10 cellular contexts compared by ENCODE assay signal in genomic region chr1:234683856-234684632, GRCh38.
DNase-seq lines count a peak whose midpoint lies in the region; ATAC-seq and TF ChIP-seq lines count a peak whose summit lies in the region.
"Had no signal": no experiment of that assay in that cellular context is flagged by ENCODE, and none has a peak within 500 bp of the region (broad histone marks: within the 10 kb centered on the region; RNA-seq: fewer than 3 reads in every experiment).

No MANE protein-coding gene starts in this region.

- intact Hi-C loops in prostate gland (cut with DNase I) = no loop called here

- TF ChIP-seq POLR2A in prostate gland (IDR thresholded peaks at IDR 0.05) = no peak

- H3K4me1 Mint-ChIP-seq in activated T-cell treated with anti-CD3 and anti-CD28 coated beads, Interleukin-2, amount 50 U/mL, for 24 hours (ENCODE audit: low read depth) = no peaks in the 10 kb centered on the region
- H3K4me1 Mint-ChIP-seq in activated T-cell treated with anti-CD3 and anti-CD28 coated beads, Interleukin-2, amount 50 U/mL, for 4 hours (ENCODE audit: low read depth) = no peaks in the 10 kb centered on the region
- H3K4me1 Mint-ChIP-seq: memory B cell had no signal

- no peaks in the 10 kb centered on the region for H3K36me3 Mint-ChIP-seq in activated T-cell treated with anti-CD3 and anti-CD28 coated beads, Interleukin-2, amount 50 U/mL, for 24 hours (ENCODE audit: low read depth)
- H3K36me3 Mint-ChIP-seq in activated T-cell treated with anti-CD3 and anti-CD28 coated beads, Interleukin-2, amount 50 U/mL, for 4 hours (ENCODE audit: insufficient read depth) = peaks cover 3% of the 10 kb centered on the region

- H3K4me3 Mint-ChIP-seq in activated T-cell treated with anti-CD3 and anti-CD28 coated beads, Interleukin-2, amount 50 U/mL, for 24 hours = no peak overlapping the region
- H3K4me3 Mint-ChIP-seq in activated T-cell treated with anti-CD3 and anti-CD28 coated beads, Interleukin-2, amount 50 U/mL, for 4 hours = no peak overlapping the region
- H3K4me3 Mint-ChIP-seq: memory B cell; T-helper 1 cell treated with Interleukin-12 subunit alpha and Interleukin-12 subunit beta and Interleukin-4 antibody, amounts not matched to agents 30 μg/mL and 1 μg/mL, for 36 hours had no signal

- H3K27me3 ChIP-seq in RWPE2 (ENCODE audit: insufficient read depth, poor library complexity, severe bottlenecking) = no peaks in the 10 kb centered on the region
- H3K27me3 ChIP-seq in prostate gland (replicated peaks; ENCODE audit: insufficient read depth) = no peaks in the 10 kb centered on the region

- WGBS in prostate gland = 42% methylated on average over 10 of the region's 10 CpGs

- peak; percentile 28 for DNase-seq in ELF-1 (ENCODE audit: low read depth, low spot score)
- DNase-seq in RWPE2 (ENCODE audit: low spot score) = no peak
- peak; percentile 83 to 93 for DNase-seq in foreskin fibroblast
- peak; percentile 57 for DNase-seq in prostate gland (ENCODE audit: low spot score)
- no peak for DNase-seq in activated T-cell treated with anti-CD3 and anti-CD28 coated beads, Interleukin-2, amount 50 U/mL, for 24 hours
- DNase-seq in NCI-H2107 treated with DMSO at 0.1 percent for 48 hours (lab: John Stamatoyannopoulos, UW; ENCODE audit: unreplicated experiment) = no peak
- no peak for DNase-seq in stimulated activated naive CD4-positive, alpha-beta T cell treated with Interleukin-2 at 50 U/mL for 16 hours (lab: John Stamatoyannopoulos, UW)
- no peak for DNase-seq in activated T-cell treated with anti-CD3 and anti-CD28 coated beads, Interleukin-2, amount 50 U/mL, for 4 hours

- H3K4me3 ChIP-seq in RWPE2 (ENCODE audit: severe bottlenecking) (no peak overlapping the region), foreskin fibroblast (ENCODE audit: low read depth in 1 of 2, low read length in 2 of 2) (no peak overlapping the region), prostate gland (no peak overlapping the region)

- TF ChIP-seq CTCF in RWPE2 (IDR thresholded peaks at IDR 0.05; ENCODE audit: poor library complexity, severe bottlenecking) = no peak
- TF ChIP-seq CTCF in foreskin fibroblast (IDR thresholded peaks at IDR 0.05; ENCODE audit: low read depth, low read length) = no peak
- no peak for TF ChIP-seq CTCF in prostate gland (IDR thresholded peaks at IDR 0.05)

- peaks cover 6% of the 10 kb centered on the region for H3K9me3 Mint-ChIP-seq in activated T-cell treated with anti-CD3 and anti-CD28 coated beads, Interleukin-2, amount 50 U/mL, for 24 hours
- peaks cover 11% of the 10 kb centered on the region for H3K9me3 Mint-ChIP-seq in activated T-cell treated with anti-CD3 and anti-CD28 coated beads, Interleukin-2, amount 50 U/mL, for 4 hours

- peak; percentile 83 for ATAC-seq in RWPE2 (ENCODE audit: low read depth)
- no peak for ATAC-seq in activated T-cell treated with anti-CD3 and anti-CD28 coated beads, Interleukin-2, amount 50 U/mL, for 4 hours

- H3K4me1 ChIP-seq in RWPE2 (ENCODE audit: insufficient read depth, poor library complexity, severe bottlenecking) (peaks cover 3% of the 10 kb centered on the region), prostate gland (replicated peaks) (no peaks in the 10 kb centered on the region)

- no peak overlapping the region for H3K27ac Mint-ChIP-seq in activated T-cell treated with anti-CD3 and anti-CD28 coated beads, Interleukin-2, amount 50 U/mL, for 24 hours
- H3K27ac Mint-ChIP-seq: memory B cell; T-helper 1 cell treated with Interleukin-12 subunit alpha and Interleukin-12 subunit beta and Interleukin-4 antibody, amounts not matched to agents 30 μg/mL and 1 μg/mL, for 36 hours had no signal

- H3K36me3 ChIP-seq in RWPE2 (ENCODE audit: low read depth) = no peaks in the 10 kb centered on the region
- H3K36me3 ChIP-seq in prostate gland = no peaks in the 10 kb centered on the region

- peak overlapping the region; percentile 2 for H3K27ac ChIP-seq in RWPE2 (ENCODE audit: poor library complexity, severe bottlenecking)
- no peak overlapping the region for H3K27ac ChIP-seq in prostate gland

- no peaks in the 10 kb centered on the region for H3K27me3 Mint-ChIP-seq in activated T-cell treated with anti-CD3 and anti-CD28 coated beads, Interleukin-2, amount 50 U/mL, for 24 hours
- no peaks in the 10 kb centered on the region for H3K27me3 Mint-ChIP-seq in activated T-cell treated with anti-CD3 and anti-CD28 coated beads, Interleukin-2, amount 50 U/mL, for 4 hours (ENCODE audit: low read depth)
- H3K27me3 Mint-ChIP-seq: memory B cell had no signal

- H3K9me3 ChIP-seq in RWPE2 (ENCODE audit: severe bottlenecking) (no peaks in the 10 kb centered on the region), prostate gland (no peaks in the 10 kb centered on the region)

Comparison
In these comparisons a context has a peak if more than half of its experiments do, and no peak if none do; other contexts are left out.
1. DNase-seq: peak in ELF-1 (single experiment), foreskin fibroblast (2 of 2) and prostate gland (single experiment); none in RWPE2 (single experiment), activated T-cell treated with anti-CD3 and anti-CD28 coated beads, Interleukin-2, amount 50 U/mL, for 24 hours (single experiment), NCI-H2107 treated with DMSO at 0.1 percent for 48 hours (single experiment), stimulated activated naive CD4-positive, alpha-beta T cell treated with Interleukin-2 at 50 U/mL for 16 hours (single experiment) and activated T-cell treated with anti-CD3 and anti-CD28 coated beads, Interleukin-2, amount 50 U/mL, for 4 hours (single experiment).